Comparison of ENCODE assay signal across 18 cellular contexts in the genomic region with DNA sequence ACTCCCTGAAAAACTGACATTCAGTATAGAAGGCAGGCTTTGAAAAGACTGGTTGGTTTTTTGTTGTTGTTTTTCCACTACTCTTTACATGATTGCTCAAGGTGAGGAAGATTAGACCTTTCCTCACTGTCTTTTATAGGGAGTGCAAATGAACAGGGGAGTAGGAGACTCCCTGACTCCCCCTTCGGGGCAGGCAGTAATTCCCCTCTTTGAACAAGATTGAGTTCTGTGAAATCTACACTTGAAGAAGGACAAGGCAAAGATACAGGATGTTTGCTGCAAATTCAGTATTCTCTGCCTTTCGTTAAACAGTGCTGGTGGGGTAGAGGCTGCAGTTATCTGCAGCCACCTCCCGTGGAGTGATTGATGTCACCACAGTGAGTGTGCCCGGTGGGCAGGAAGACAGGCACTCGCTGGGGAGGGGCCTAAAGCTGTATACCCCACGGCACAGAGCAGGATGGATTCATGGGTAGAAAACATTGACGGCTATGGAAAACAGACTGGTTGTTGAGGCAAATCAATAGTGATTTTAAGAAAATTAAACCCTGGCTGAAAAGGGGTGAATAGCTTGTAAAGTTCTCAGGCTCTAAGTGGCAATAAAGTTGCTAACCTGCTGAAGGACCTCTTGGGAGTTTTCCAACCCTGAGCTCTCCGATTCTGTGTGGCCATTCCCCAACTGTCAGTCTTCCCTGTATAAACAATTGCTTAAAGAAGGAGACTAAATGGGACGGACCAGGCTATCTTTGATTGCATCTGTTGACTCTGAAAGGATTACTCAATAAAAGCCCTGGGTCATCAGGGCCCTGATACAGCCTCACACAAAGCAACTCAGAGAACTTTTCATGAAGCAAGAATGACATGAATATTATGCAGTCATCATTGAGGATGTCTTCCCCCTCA.
DNase-seq lines count a peak whose midpoint lies in the region; ATAC-seq and TF ChIP-seq lines count a peak whose summit lies in the region.
"Had no signal": no experiment of that assay in that cellular context is flagged by ENCODE, and none has a peak within 500 bp of the region (broad histone marks: within the 10 kb centered on the region; RNA-seq: fewer than 3 reads in every experiment).

No MANE protein-coding gene starts in this region.

- H3K4me3 Mint-ChIP-seq in stimulated activated naive CD8-positive, alpha-beta T cell treated with anti-CD3 and anti-CD28 coated beads, Interleukin-15, amount 100 ng/mL, for 72 hours, result no peak overlapping the region
- H3K4me3 Mint-ChIP-seq in stimulated activated memory B cell treated with anti-CD40 and anti-IgM and Interleukin-4, amounts not matched to agents 10 μg/mL and 1 μg/mL and 100 μg/mL, for 72 hours, result no peak overlapping the region
- H3K4me3 Mint-ChIP-seq: activated CD4-positive, alpha-beta T cell treated with anti-CD3 and anti-CD28 coated beads, Interleukin-2, amount 10 ng/mL, durations not matched to agents 24 days and 14 days; activated naive CD8-positive, alpha-beta T cell treated with anti-CD3 and anti-CD28 coated beads, Interleukin-2, amount 10 ng/mL, durations not matched to agents 7 days and 5 days had no signal

- no peaks in the 10 kb centered on the region for H3K9me3 Mint-ChIP-seq in stimulated activated naive CD8-positive, alpha-beta T cell treated with anti-CD3 and anti-CD28 coated beads, Interleukin-15, amount 100 ng/mL, for 72 hours
- peaks cover 3% of the 10 kb centered on the region for H3K9me3 Mint-ChIP-seq in stimulated activated memory B cell treated with anti-CD40 and anti-IgM and Interleukin-4, amounts not matched to agents 10 μg/mL and 1 μg/mL and 100 μg/mL, for 72 hours

- H3K9me3 ChIP-seq in left lung, result no peaks in the 10 kb centered on the region
- H3K9me3 ChIP-seq: left ventricle myocardium inferior, psoas muscle had no signal

- no peak overlapping the region for H3K27ac Mint-ChIP-seq in stimulated activated naive CD8-positive, alpha-beta T cell treated with anti-CD3 and anti-CD28 coated beads, Interleukin-15, amount 100 ng/mL, for 72 hours
- H3K27ac Mint-ChIP-seq in stimulated activated memory B cell treated with anti-CD40 and anti-IgM and Interleukin-4, amounts not matched to agents 10 μg/mL and 1 μg/mL and 100 μg/mL, for 72 hours, result no peak overlapping the region
- H3K27ac Mint-ChIP-seq: activated CD4-positive, alpha-beta T cell treated with anti-CD3 and anti-CD28 coated beads, Interleukin-2, amount 10 ng/mL, durations not matched to agents 24 days and 14 days; activated naive CD8-positive, alpha-beta T cell treated with anti-CD3 and anti-CD28 coated beads, Interleukin-2, amount 10 ng/mL, durations not matched to agents 7 days and 5 days had no signal

- no peaks in the 10 kb centered on the region for H3K36me3 Mint-ChIP-seq in stimulated activated memory B cell treated with anti-CD40 and anti-IgM and Interleukin-4, amounts not matched to agents 10 μg/mL and 1 μg/mL and 100 μg/mL, for 72 hours

- DNase-seq in stimulated activated naive CD8-positive, alpha-beta T cell treated with anti-CD3 and anti-CD28 coated beads, Interleukin-15, amount 100 ng/mL, for 72 hours, result no peak
- DNase-seq in stimulated activated naive CD8-positive, alpha-beta T cell treated with anti-CD3 and anti-CD28 coated beads, Interleukin-15, Interleukin-2, amounts not matched to agents 100 U/mL and 50 U/mL, for 24 hours, result no peak
- DNase-seq in NCI-H69 (lab: John Stamatoyannopoulos, UW), result peak; percentile 42
- DNase-seq in left lung, result no peak
- DNase-seq in NCI-H2171 treated with DMSO at 0.1 percent for 48 hours (lab: John Stamatoyannopoulos, UW), result no peak
- DNase-seq in epidermal melanocyte (ENCODE audit: insufficient read length, low spot score), result no peak
- DNase-seq: activated CD4-positive, alpha-beta T cell treated with anti-CD3 and anti-CD28 coated beads, Interleukin-2, amount 10 ng/mL, durations not matched to agents 24 days and 14 days; activated naive CD8-positive, alpha-beta T cell treated with anti-CD3 and anti-CD28 coated beads, Interleukin-2, amount 10 ng/mL, durations not matched to agents 7 days and 5 days; activated T-cell treated with anti-CD3 and anti-CD28 coated beads, Interleukin-2, amount 50 U/mL, for 1 hour; Caco-2; effector CD8-positive, alpha-beta T cell; left ventricle myocardium inferior; NCI-H2081 treated with DMSO at 0.1 percent for 48 hours; psoas muscle; stomach had no signal

- no peak for TF ChIP-seq CTCF in left lung (IDR thresholded peaks at IDR 0.05)

- H3K36me3 ChIP-seq in left lung, result no peaks in the 10 kb centered on the region
- H3K36me3 ChIP-seq: cardiac muscle cell, left ventricle myocardium inferior, stomach had no signal

- no peak overlapping the region for H3K4me3 ChIP-seq in left lung
- H3K4me3 ChIP-seq: cardiac muscle cell, left ventricle myocardium inferior, psoas muscle, stomach had no signal

- no peak overlapping the region for H3K27ac ChIP-seq in left lung
- H3K27ac ChIP-seq: cardiac muscle cell, left ventricle myocardium inferior, psoas muscle, stomach had no signal

- no peaks in the 10 kb centered on the region for H3K27me3 Mint-ChIP-seq in stimulated activated naive CD8-positive, alpha-beta T cell treated with anti-CD3 and anti-CD28 coated beads, Interleukin-15, amount 100 ng/mL, for 72 hours
- peaks cover 6% of the 10 kb centered on the region for H3K27me3 Mint-ChIP-seq in stimulated activated memory B cell treated with anti-CD40 and anti-IgM and Interleukin-4, amounts not matched to agents 10 μg/mL and 1 μg/mL and 100 μg/mL, for 72 hours
- H3K27me3 Mint-ChIP-seq: activated naive CD8-positive, alpha-beta T cell treated with anti-CD3 and anti-CD28 coated beads, Interleukin-2, amount 10 ng/mL, durations not matched to agents 7 days and 5 days had no signal

- H3K27me3 ChIP-seq in left lung, result no peaks in the 10 kb centered on the region
- H3K27me3 ChIP-seq: cardiac muscle cell, stomach had no signal

- intact Hi-C loops in left lung (cut with DNase I), result no loop called here

- peak; percentile 66 for ATAC-seq in stimulated activated naive CD8-positive, alpha-beta T cell treated with anti-CD3 and anti-CD28 coated beads, Interleukin-15, amount 100 ng/mL, for 72 hours
- ATAC-seq in stimulated activated naive CD8-positive, alpha-beta T cell treated with anti-CD3 and anti-CD28 coated beads, Interleukin-15, Interleukin-2, amounts not matched to agents 100 U/mL and 50 U/mL, for 24 hours, result no peak
- ATAC-seq in left lung, result peak; percentile 68
- ATAC-seq in HG03159 (IDR thresholded peaks at IDR 0.05; ENCODE audit: unreplicated experiment), result no peak
- ATAC-seq in stimulated activated memory B cell treated with anti-CD40 and anti-IgM and Interleukin-4, amounts not matched to agents 10 μg/mL and 1 μg/mL and 100 μg/mL, for 72 hours, result no peak
- ATAC-seq: psoas muscle had no signal

- H3K4me1 ChIP-seq in left lung, result no peaks in the 10 kb centered on the region
- H3K4me1 ChIP-seq: Caco-2, left ventricle myocardium inferior, psoas muscle, stomach had no signal

- peaks cover 6% of the 10 kb centered on the region for H3K4me1 Mint-ChIP-seq in stimulated activated naive CD8-positive, alpha-beta T cell treated with anti-CD3 and anti-CD28 coated beads, Interleukin-15, amount 100 ng/mL, for 72 hours
- H3K4me1 Mint-ChIP-seq in stimulated activated memory B cell treated with anti-CD40 and anti-IgM and Interleukin-4, amounts not matched to agents 10 μg/mL and 1 μg/mL and 100 μg/mL, for 72 hours, result no peaks in the 10 kb centered on the region
- H3K4me1 Mint-ChIP-seq: activated CD4-positive, alpha-beta T cell treated with anti-CD3 and anti-CD28 coated beads, Interleukin-2, amount 10 ng/mL, durations not matched to agents 24 days and 14 days; activated naive CD8-positive, alpha-beta T cell treated with anti-CD3 and anti-CD28 coated beads, Interleukin-2, amount 10 ng/mL, durations not matched to agents 7 days and 5 days had no signal

Comparison
In these comparisons a context has a peak if more than half of its experiments do, and no peak if none do; other contexts are left out.
1. ATAC-seq: peak in stimulated activated naive CD8-positive, alpha-beta T cell treated with anti-CD3 and anti-CD28 coated beads, Interleukin-15, amount 100 ng/mL, for 72 hours (single experiment) and left lung (single experiment); none in stimulated activated naive CD8-positive, alpha-beta T cell treated with anti-CD3 and anti-CD28 coated beads, Interleukin-15, Interleukin-2, amounts not matched to agents 100 U/mL and 50 U/mL, for 24 hours (single experiment), HG03159 (single experiment) and stimulated activated memory B cell treated with anti-CD40 and anti-IgM and Interleukin-4, amounts not matched to agents 10 μg/mL and 1 μg/mL and 100 μg/mL, for 72 hours (single experiment).